26 cellular contexts compared by ENCODE assay signal in the genomic region with DNA sequence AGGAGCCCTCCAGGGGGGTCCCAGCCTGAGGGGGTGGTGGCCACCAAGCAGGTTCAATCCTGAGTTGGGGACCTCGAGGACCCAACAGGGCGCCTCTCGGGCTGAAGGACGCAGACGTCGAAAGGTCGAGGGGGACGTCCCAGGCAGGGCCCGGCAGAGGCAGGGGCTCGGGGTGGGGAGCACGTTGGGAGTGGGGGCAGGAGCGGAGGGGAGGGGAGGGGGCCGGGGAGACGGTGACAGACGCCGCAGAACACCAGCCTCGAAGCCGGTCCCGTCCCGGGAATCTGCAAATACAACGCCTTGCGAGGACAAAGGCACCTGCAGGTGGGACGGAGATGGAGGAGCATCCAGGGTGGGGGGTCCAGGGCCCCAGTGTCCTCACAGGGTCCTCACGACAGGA. TPM values are rescaled to one million over a fixed set of nuclear protein-coding genes. Genes with fewer than 3 reads are reported as not detected.
A peak's percentile ranks its signal among the peaks of the same experiment; 100 is the strongest.
DNase-seq lines count a peak whose midpoint lies in the region; ATAC-seq, FAIRE-seq and TF ChIP-seq lines count a peak whose summit lies in the region.
"Had no signal": no experiment of that assay in that cellular context is flagged by ENCODE, and none has a peak within 500 bp of the region (broad histone marks: within the 10 kb centered on the region; RNA-seq: fewer than 3 reads in every experiment).

No MANE protein-coding gene starts in this region.

- H4K8ac ChIP-seq in H1 (ENCODE audit: extremely low read depth, insufficient read depth, low read length), result peak overlapping the region; percentile 85; the same call in 1 of the 2 replicates

- no peak overlapping the region for H3K4me3 ChIP-seq in Caco-2 (ENCODE audit: low read depth, low read length)
- no peak overlapping the region for H3K4me3 ChIP-seq in H1 (ENCODE audit: extremely low read depth in 1 of 4, insufficient read depth in 2 of 4, low read depth in 3 of 4, low read length in 4 of 4)
- H3K4me3 ChIP-seq: GM23248, HAP-1, PC-9, SJSA1 had no signal

- no peak overlapping the region for H3K14ac ChIP-seq in H1 (ENCODE audit: insufficient read length)

- DNase-seq in Caco-2 (no peak), H1 (ENCODE audit: low read depth in 1 of 2, low spot score in 2 of 2) (no peak), HUDEP-2 (lab: John Stamatoyannopoulos, UW; ENCODE audit: unreplicated experiment in 76 of 76) (no peak)
- DNase-seq: C1 segment of cervical spinal cord; CD4-positive, alpha-beta memory T cell; COR-L47; GM23248; HFFc6; IMR-90; MM.1S; NCI-H1694; NCI-H2081; NCI-H2227 treated with DMSO at 0.1 percent for 48 hours; NCI-H526 treated with DMSO at 0.1 percent for 48 hours; PC-9; Right ventricle myocardium superior had no signal

- no peak overlapping the region for H2BK20ac ChIP-seq in H1 (ENCODE audit: low read length)

- POLR2A ChIA-PET in Caco-2 (lab: Charles Lee) (no interaction called here), H1 (lab: Charles Lee; ENCODE audit: partially characterized antibody) (interaction anchor here (1.0 to 1.4 kb wide), 2 partner anchors 12 to 20 kb away, joined by 3 to 4 read pairs; no protein-coding TSS in a partner anchor)

- H3K27me3 ChIP-seq in Caco-2 (replicated peaks; ENCODE audit: control insufficient read depth, insufficient read depth, low read length) (no peaks in the 10 kb centered on the region), H1 (replicated peaks in 1 of 4; ENCODE audit: control insufficient read depth in 3 of 4, extremely low read depth in 1 of 4, insufficient read depth in 3 of 4, low read length in 3 of 4) (peaks cover 0 to 7% (median 5%) of the 10 kb centered on the region in 4 experiments; a peak in 5 of 7 replicates)
- H3K27me3 ChIP-seq: SJSA1 had no signal

- TF ChIP-seq RAD21 in H1 (IDR thresholded peaks at IDR 0.05 in 1 of 2, conservative IDR thresholded peaks at IDR 0.05 in 1 of 2; ENCODE audit: low read depth in 2 of 2, low read length in 2 of 2), result no peak

- no peak overlapping the region for H3K18ac ChIP-seq in H1 (ENCODE audit: extremely low read depth, low read length)

- H3K27me3 Mint-ChIP-seq in Caco-2 (ENCODE audit: insufficient read depth, unreplicated experiment), result peaks cover 4% of the 10 kb centered on the region
- H3K27me3 Mint-ChIP-seq: CD4-positive, alpha-beta memory T cell had no signal

- no peak overlapping the region for H2BK120ac ChIP-seq in H1 (replicated peaks; ENCODE audit: low read depth, low read length)

- intact Hi-C loops in Caco-2 (cut with micrococcal nuclease; ENCODE audit: unreplicated experiment), result no loop called here

- no peak overlapping the region for H3K4me2 ChIP-seq in H1 (ENCODE audit: insufficient read depth in 1 of 2, low read depth in 2 of 2, low read length in 2 of 2)
- H3K4me2 ChIP-seq: KMS-11, PC-9 had no signal

- no peak overlapping the region for H2BK12ac ChIP-seq in H1 (ENCODE audit: low read depth, low read length)

- H2BK15ac ChIP-seq in H1 (ENCODE audit: low read length), result no peak overlapping the region

- H3K36me3 ChIP-seq in Caco-2 (ENCODE audit: control insufficient read depth, insufficient read depth, low read length), result no peaks in the 10 kb centered on the region
- peaks cover 0 to 35% (median 15%) of the 10 kb centered on the region in 4 experiments; a peak in 6 of 8 replicates for H3K36me3 ChIP-seq in H1 (ENCODE audit: control insufficient read depth in 2 of 4, insufficient read depth in 4 of 4, low read length in 3 of 4)

- no peaks in the 10 kb centered on the region for H3K79me2 ChIP-seq in H1 (ENCODE audit: control insufficient read depth in 1 of 2, insufficient read depth in 2 of 2, low read length in 2 of 2)

- no peak overlapping the region for H4K91ac ChIP-seq in H1 (replicated peaks; ENCODE audit: insufficient read length, low read length)

- no peak overlapping the region for H2AK5ac ChIP-seq in H1 (ENCODE audit: low read depth, low read length)

- H3K56ac ChIP-seq in H1 (replicated peaks; ENCODE audit: insufficient read length, low read depth, low read length), result no peak overlapping the region

- TF ChIP-seq EP300 in H1 (IDR thresholded peaks at IDR 0.05; ENCODE audit: borderline replicate concordance in 1 of 2, low read depth in 2 of 2, low read length in 2 of 2), result no peak

- H3K9ac ChIP-seq in H1 (replicated peaks in 1 of 4; ENCODE audit: extremely low read depth in 1 of 4, low read depth in 3 of 4, low read length in 3 of 4), result no peak overlapping the region; a peak in 1 of 7 replicates
- H3K9ac ChIP-seq: GM23248, KMS-11 had no signal

- no peak for FAIRE-seq in H1 (lab: Jason Lieb, UNC)
- FAIRE-seq: A204.1, G401.6, HTR-8/SVneo had no signal

- peaks cover 38% of the 10 kb centered on the region for H3K36me3 Mint-ChIP-seq in Caco-2 (ENCODE audit: insufficient read depth, unreplicated experiment)

- no peak overlapping the region for H2BK5ac ChIP-seq in H1 (ENCODE audit: low read depth, low read length)

- no peak for TF ChIP-seq CTCF in Caco-2 (IDR thresholded peaks at IDR 0.05; ENCODE audit: insufficient read depth in 1 of 2, low read depth in 1 of 2, low read length in 1 of 2, severe bottlenecking in 1 of 2, unreplicated experiment in 1 of 2)
- no peak for TF ChIP-seq CTCF in H1 (IDR thresholded peaks at IDR 0.05; ENCODE audit: control extremely low read depth in 1 of 3, insufficient read depth in 1 of 3, low read depth in 1 of 3, low read length in 3 of 3)

- no peak overlapping the region for H4K5ac ChIP-seq in H1 (ENCODE audit: insufficient read length, low read depth, low read length)

- peaks cover 5 to 10% of the 10 kb centered on the region in 2 experiments for H4K20me1 ChIP-seq in H1 (replicated peaks in 1 of 2; ENCODE audit: control insufficient read depth in 1 of 2, insufficient read depth in 2 of 2, low read length in 2 of 2)

- no peaks in the 10 kb centered on the region for H3K9me3 Mint-ChIP-seq in Caco-2 (ENCODE audit: unreplicated experiment)
- H3K9me3 Mint-ChIP-seq: HFFc6 had no signal

- CTCF ChIA-PET in Caco-2 (lab: Charles Lee), result no interaction called here
- CTCF ChIA-PET in H1 (lab: Charles Lee; ENCODE audit: partially characterized antibody), result no interaction called here

- no peak overlapping the region for H3K4ac ChIP-seq in H1 (replicated peaks; ENCODE audit: insufficient read length, low read depth, low read length)

- H2AFZ ChIP-seq in H1 (ENCODE audit: low read length), result no peak overlapping the region
- H2AFZ ChIP-seq: GM23248, PC-9 had no signal

- H3K79me1 ChIP-seq in H1 (ENCODE audit: low read depth, low read length), result no peaks in the 10 kb centered on the region; the same call in 1 of the 2 replicates

- BruUV-seq in Caco-2 (replicated peaks; lab: Mats Ljungman, UMichigan), result no TSS peak

- no peak for TF ChIP-seq POLR2A in H1 (IDR thresholded peaks at IDR 0.05; ENCODE audit: control extremely low read depth in 1 of 2, low read depth in 2 of 2, low read length in 2 of 2)

- no peak overlapping the region for H3K23ac ChIP-seq in H1 (ENCODE audit: insufficient read length)

- peaks cover 5% of the 10 kb centered on the region; the same call in 1 of the 2 replicates for H3K23me2 ChIP-seq in H1 (ENCODE audit: low read depth, low read length)

- H3K27ac Mint-ChIP-seq in Caco-2 (ENCODE audit: unreplicated experiment), result peak overlapping the region; percentile 53
- H3K27ac Mint-ChIP-seq: CD4-positive, alpha-beta memory T cell; HFFc6 had no signal

- H3K4me1 ChIP-seq in Caco-2, result peaks cover 6% of the 10 kb centered on the region; the same call in 1 of the 2 replicates
- H3K4me1 ChIP-seq in H1 (replicated peaks in 1 of 4; ENCODE audit: control insufficient read depth in 3 of 4, insufficient read depth in 4 of 4, low read length in 3 of 4), result peaks cover 0 to 4% (median under 1%) of the 10 kb centered on the region in 4 experiments; a peak in 2 of 7 replicates
- H3K4me1 ChIP-seq: HAP-1 had no signal

- no peak overlapping the region for H3K4me3 Mint-ChIP-seq in Caco-2 (ENCODE audit: unreplicated experiment)
- H3K4me3 Mint-ChIP-seq: CD4-positive, alpha-beta memory T cell; HFFc6 had no signal

- no peak overlapping the region for H3K27ac ChIP-seq in H1 (ENCODE audit: low read depth, low read length)
- H3K27ac ChIP-seq: GM23248, KMS-11, PC-9, SJSA1 had no signal

- H3K4me1 Mint-ChIP-seq in Caco-2 (ENCODE audit: low read depth, unreplicated experiment), result peaks cover 7% of the 10 kb centered on the region

- ATAC-seq in HG02870 (IDR thresholded peaks at IDR 0.05; ENCODE audit: unreplicated experiment), result no peak

- H3K9me3 ChIP-seq in Caco-2 (no peaks in the 10 kb centered on the region), H1 (ENCODE audit: insufficient read depth in 2 of 2, low read depth in 1 of 2, low read length in 1 of 2) (no peaks in the 10 kb centered on the region)
- H3K9me3 ChIP-seq: HAP-1, SJSA1 had no signal

- WGBS in H1 (ENCODE audit: extremely low coverage in 1 of 2, insufficient coverage in 1 of 2, insufficient read length in 1 of 2, insufficient replicate concordance in 2 of 2, low coverage in 1 of 2, low lambda C conversion rate in 2 of 2, missing lambda C conversion rate in 1 of 2), 2 experiments, result 90% methylated on average over 2 of the region's 24 CpGs; no CpG with 5 or more reads in 1 of the 2 experiments

RNA-seq across cellular contexts. Expression of a gene that starts 4.1 kb away (rescaled TPM):
- total RNA-seq in Caco-2 (2022), result 0.68 TPM in 1 of 2 replicates, not detected in the other
- 1.7 and 1.9 TPM in 2 replicates for total RNA-seq in H1 (2021; fragmentation: NEBNext Ultra II Directional; extraction: Animal tissue kit (Norgen Biotek cat#: 25700))
- 0.44 and 0.99 TPM in 2 replicates for polyA plus RNA-seq in H1 (2011; rRNA removed)
- 1.3 TPM for polyA plus RNA-seq in H1 (2011; cell fraction: cytosol; rRNA removed)
- 4.9 TPM for polyA plus RNA-seq in H1 (2011; cell fraction: nucleus; rRNA removed)
- polyA plus RNA-seq in H1 (2012, experiment 1 of 2), result 1.9 to 3.1 TPM (median 2.3 TPM) in 4 replicates
- 0.64 TPM for polyA plus RNA-seq in H1 (2012, experiment 2 of 2)
- 0.85 TPM for polyA plus RNA-seq in H1 (2013, experiment 1 of 2)
- polyA plus RNA-seq in H1 (2013, experiment 2 of 2), result 0.81 TPM
- 0.22 TPM in 1 of 2 replicates, not detected in the other for polyA minus RNA-seq in H1 (2011; rRNA and poly(A)+ RNA removed)
- 0.73 TPM for polyA minus RNA-seq in H1 (2011; cell fraction: cytosol; rRNA and poly(A)+ RNA removed)
- 0.90 TPM for polyA minus RNA-seq in H1 (2011; cell fraction: nucleus; rRNA and poly(A)+ RNA removed)
- total RNA-seq: IMR-90, NCI-H460, PC-9, Right ventricle myocardium superior, RPMI7951 had no signal
- polyA plus RNA-seq: AG04450; CD4-positive, alpha-beta memory T cell; GM23248 had no signal

RNA-seq across cellular contexts. Expression of a gene that starts 10.4 kb away (rescaled TPM):
- total RNA-seq in Caco-2 (2022), result 93.3 and 95.8 TPM in 2 replicates
- 110 and 111 TPM in 2 replicates for total RNA-seq in H1 (2021; fragmentation: NEBNext Ultra II Directional; extraction: Animal tissue kit (Norgen Biotek cat#: 25700))
- polyA plus RNA-seq in H1 (2011; rRNA removed), result 93.0 and 119 TPM in 2 replicates
- polyA plus RNA-seq in H1 (2011; cell fraction: cytosol; rRNA removed), result 84.7 TPM
- 444 TPM for polyA plus RNA-seq in H1 (2011; cell fraction: nucleus; rRNA removed)
- 84.6 to 159 TPM (median 148 TPM) in 4 replicates for polyA plus RNA-seq in H1 (2012, experiment 1 of 2)
- 84.5 TPM for polyA plus RNA-seq in H1 (2012, experiment 2 of 2)
- polyA plus RNA-seq in H1 (2013, experiment 1 of 2), result 105 TPM
- polyA plus RNA-seq in H1 (2013, experiment 2 of 2), result 97.6 TPM
- polyA minus RNA-seq in H1 (2011; rRNA and poly(A)+ RNA removed), result 132 and 217 TPM in 2 replicates
- 86.2 TPM for polyA minus RNA-seq in H1 (2011; cell fraction: cytosol; rRNA and poly(A)+ RNA removed)
- 105 TPM for polyA minus RNA-seq in H1 (2011; cell fraction: nucleus; rRNA and poly(A)+ RNA removed)

RNA-seq across cellular contexts. Expression of a gene that starts 19.3 kb away (rescaled TPM):
- 74.6 and 77.9 TPM in 2 replicates for total RNA-seq in Caco-2 (2022)
- total RNA-seq in H1 (2021; fragmentation: NEBNext Ultra II Directional; extraction: Animal tissue kit (Norgen Biotek cat#: 25700)), result 64.7 and 68.0 TPM in 2 replicates
- polyA plus RNA-seq in H1 (2011; rRNA removed), result 21.8 and 56.5 TPM in 2 replicates
- 41.8 TPM for polyA plus RNA-seq in H1 (2011; cell fraction: cytosol; rRNA removed)
- 90.9 TPM for polyA plus RNA-seq in H1 (2011; cell fraction: nucleus; rRNA removed)
- 43.7 to 67.7 TPM (median 63.8 TPM) in 4 replicates for polyA plus RNA-seq in H1 (2012, experiment 1 of 2)
- polyA plus RNA-seq in H1 (2012, experiment 2 of 2), result 52.5 TPM
- polyA plus RNA-seq in H1 (2013, experiment 1 of 2), result 85.5 TPM
- polyA plus RNA-seq in H1 (2013, experiment 2 of 2), result 80.6 TPM
- 5.7 and 7.1 TPM in 2 replicates for polyA minus RNA-seq in H1 (2011; rRNA and poly(A)+ RNA removed)
- 31.9 TPM for polyA minus RNA-seq in H1 (2011; cell fraction: cytosol; rRNA and poly(A)+ RNA removed)
- polyA minus RNA-seq in H1 (2011; cell fraction: nucleus; rRNA and poly(A)+ RNA removed), result 33.1 TPM

RNA-seq across cellular contexts. Expression of a gene that starts 32.5 kb away (rescaled TPM):
- 26.3 and 31.2 TPM in 2 replicates for total RNA-seq in Caco-2 (2022)
- total RNA-seq in H1 (2021; fragmentation: NEBNext Ultra II Directional; extraction: Animal tissue kit (Norgen Biotek cat#: 25700)), result 7.5 and 8.1 TPM in 2 replicates
- 11.8 and 18.4 TPM in 2 replicates for polyA plus RNA-seq in H1 (2011; rRNA removed)
- polyA plus RNA-seq in H1 (2011; cell fraction: cytosol; rRNA removed), result 15.2 TPM
- polyA plus RNA-seq in H1 (2011; cell fraction: nucleus; rRNA removed), result 40.2 TPM
- 4.8 to 11.0 TPM (median 9.1 TPM) in 4 replicates for polyA plus RNA-seq in H1 (2012, experiment 1 of 2)
- 6.6 TPM for polyA plus RNA-seq in H1 (2012, experiment 2 of 2)
- polyA plus RNA-seq in H1 (2013, experiment 1 of 2), result 5.0 TPM
- 4.6 TPM for polyA plus RNA-seq in H1 (2013, experiment 2 of 2)
- 1.9 and 2.3 TPM in 2 replicates for polyA minus RNA-seq in H1 (2011; rRNA and poly(A)+ RNA removed)
- 7.6 TPM for polyA minus RNA-seq in H1 (2011; cell fraction: cytosol; rRNA and poly(A)+ RNA removed)
- polyA minus RNA-seq in H1 (2011; cell fraction: nucleus; rRNA and poly(A)+ RNA removed), result 7.0 TPM

RNA-seq across cellular contexts. Expression of a gene that starts 51.5 kb away (rescaled TPM):
- total RNA-seq in Caco-2 (2022), result not detected in 2 replicates
- not detected in 2 replicates for total RNA-seq in H1 (2021; fragmentation: NEBNext Ultra II Directional; extraction: Animal tissue kit (Norgen Biotek cat#: 25700))
- 0.09 TPM in 1 of 2 replicates, not detected in the other for polyA plus RNA-seq in H1 (2011; rRNA removed)
- polyA plus RNA-seq in H1 (2011; cell fraction: cytosol; rRNA removed), result 0.18 TPM
- not detected for polyA plus RNA-seq in H1 (2011; cell fraction: nucleus; rRNA removed)
- not detected in 4 replicates for polyA plus RNA-seq in H1 (2012, experiment 1 of 2)
- not detected for polyA plus RNA-seq in H1 (2012, experiment 2 of 2)
- polyA plus RNA-seq in H1 (2013, experiment 1 of 2), result 0.04 TPM
- polyA plus RNA-seq in H1 (2013, experiment 2 of 2), result 0.07 TPM
- 0.22 TPM in 1 of 2 replicates, not detected in the other for polyA minus RNA-seq in H1 (2011; rRNA and poly(A)+ RNA removed)
- not detected for polyA minus RNA-seq in H1 (2011; cell fraction: cytosol; rRNA and poly(A)+ RNA removed)
- not detected for polyA minus RNA-seq in H1 (2011; cell fraction: nucleus; rRNA and poly(A)+ RNA removed)
- total RNA-seq: CD4-positive, alpha-beta memory T cell; GM23248; HFFc6; IMR-90; NCI-H460; PC-9; Right ventricle myocardium superior; RPMI7951; SJSA1 had no signal
- polyA plus RNA-seq: AG04450; CD4-positive, alpha-beta memory T cell; GM23248; IMR-90 had no signal
